In the genomic region with DNA sequence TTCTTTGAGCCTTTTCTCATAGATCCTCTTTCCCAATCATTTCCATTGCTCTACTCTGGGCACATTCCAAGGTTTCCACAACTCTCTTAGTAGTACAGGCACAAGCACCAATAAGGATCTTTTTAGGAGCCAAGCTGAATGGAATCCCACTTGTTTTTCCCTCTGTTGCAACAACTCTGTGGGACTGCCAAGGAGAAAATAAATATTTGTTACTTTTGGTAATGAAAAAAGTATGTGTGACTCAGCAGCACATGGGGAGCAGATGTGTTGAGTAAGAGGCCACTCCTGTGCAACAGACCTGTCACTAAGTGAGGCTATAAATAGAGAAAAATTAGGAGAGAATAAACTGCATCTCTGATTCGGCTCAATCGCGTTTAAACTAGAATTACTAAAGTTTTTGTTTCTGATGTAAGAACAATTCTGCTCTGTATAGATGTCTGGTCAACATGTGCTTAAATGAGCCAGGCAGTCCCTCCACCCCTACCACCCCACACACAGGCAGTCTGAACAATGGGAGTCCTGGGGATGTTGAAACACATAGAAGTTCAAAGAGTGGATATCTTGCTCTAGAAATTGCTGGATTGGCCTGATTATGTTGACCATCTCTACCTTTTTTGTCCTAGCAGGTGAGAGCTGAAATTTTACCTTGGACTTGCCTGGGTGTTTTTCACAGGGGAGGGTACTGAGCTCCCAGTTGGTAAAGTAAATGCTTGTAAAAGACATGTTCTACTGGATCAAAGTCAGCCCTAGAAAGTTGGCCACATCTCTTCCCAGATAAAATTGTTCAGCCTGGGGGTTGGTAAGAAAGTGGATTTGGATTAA, we compare ENCODE assay signal across 9 cellular contexts.
DNase-seq lines count a peak whose midpoint lies in the region; ATAC-seq lines count a peak whose summit lies in the region.
"Had no signal": no experiment of that assay in that cellular context is flagged by ENCODE, and none has a peak within 500 bp of the region (broad histone marks: within the 10 kb centered on the region; RNA-seq: fewer than 3 reads in every experiment).

No MANE protein-coding gene starts in this region.

- DNase-seq in HCEC 1CT = peak; percentile 99
- peak; percentile 37 for DNase-seq in SW480 (ENCODE audit: low spot score)
- peak; percentile 33 for DNase-seq in left cardiac atrium
- no peak for DNase-seq in NCI-H1417 (lab: John Stamatoyannopoulos, UW)
- DNase-seq in NOMO-1 treated with DMSO at 0.1 percent for 48 hours (lab: John Stamatoyannopoulos, UW; ENCODE audit: unreplicated experiment) = no peak

- H3K9ac ChIP-seq in skeletal muscle satellite cell (ENCODE audit: low read depth, low read length) = peak overlapping the region; percentile 73

- H3K9me3 ChIP-seq in skeletal muscle satellite cell (replicated peaks; ENCODE audit: low read length) = no peaks in the 10 kb centered on the region

- H3K4me1 ChIP-seq in skeletal muscle satellite cell (ENCODE audit: control insufficient read depth, insufficient read depth, low read length) = peaks cover 20% of the 10 kb centered on the region

- intact Hi-C loops in left cardiac atrium (cut with DNase I) = no loop called here

- no peak overlapping the region for H3K4me3 ChIP-seq in skeletal muscle satellite cell (ENCODE audit: low read length)

- no peaks in the 10 kb centered on the region for H3K27me3 ChIP-seq in skeletal muscle satellite cell (ENCODE audit: control insufficient read depth, insufficient read depth, low read length)

- H3K36me3 ChIP-seq in skeletal muscle satellite cell (ENCODE audit: insufficient read depth, low read length) = no peaks in the 10 kb centered on the region

- peak overlapping the region; percentile 56 for H3K4me2 ChIP-seq in skeletal muscle satellite cell (ENCODE audit: low read length)

- peak; percentile 95 to 98 for ATAC-seq in left cardiac atrium
- ATAC-seq in GM19395 (IDR thresholded peaks at IDR 0.05; ENCODE audit: unreplicated experiment) = no peak
- no peak for ATAC-seq in HG02763 (IDR thresholded peaks at IDR 0.05; ENCODE audit: unreplicated experiment)
- ATAC-seq: stimulated activated memory B cell treated with anti-CD40 and anti-IgM and Interleukin-4, amounts not matched to agents 10 μg/mL and 1 μg/mL and 100 μg/mL, for 72 hours had no signal

Comparison
In these comparisons a context has a peak if more than half of its experiments do, and no peak if none do; other contexts are left out.
1. DNase-seq: peak in HCEC 1CT (single experiment), SW480 (single experiment) and left cardiac atrium (single experiment); none in NCI-H1417 (0 of 3) and NOMO-1 treated with DMSO at 0.1 percent for 48 hours (single experiment).
2. ATAC-seq: peak in left cardiac atrium (2 of 2); none in GM19395 (single experiment) and HG02763 (single experiment).